23 cellular contexts compared by ENCODE assay signal in the genomic region with DNA sequence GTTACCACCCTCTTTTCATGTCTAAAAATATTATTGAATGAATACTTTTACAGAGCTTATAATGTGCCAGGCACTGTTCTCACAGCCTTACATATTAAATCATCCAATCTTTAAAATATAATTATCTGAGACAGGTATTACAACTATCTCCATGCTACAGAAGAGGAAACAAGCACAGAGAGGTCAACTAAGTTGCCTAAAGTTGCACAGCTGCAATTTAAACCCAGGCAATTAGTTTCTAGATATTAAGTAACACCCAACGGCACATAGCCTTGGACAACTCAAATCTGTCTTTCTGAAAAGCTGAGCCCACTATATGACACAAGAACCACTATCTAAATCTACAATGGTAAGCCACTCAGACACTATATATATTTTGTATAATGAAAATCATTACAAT.
A peak's percentile ranks its signal among the peaks of the same experiment; 100 is the strongest.
DNase-seq lines count a peak whose midpoint lies in the region; ATAC-seq, FAIRE-seq and TF ChIP-seq lines count a peak whose summit lies in the region.
"Had no signal": no experiment of that assay in that cellular context is flagged by ENCODE, and none has a peak within 500 bp of the region (broad histone marks: within the 10 kb centered on the region; RNA-seq: fewer than 3 reads in every experiment).

No MANE protein-coding gene starts in this region.

- CTCF ChIA-PET in K562 (lab: Yijun Ruan, JAX; ENCODE audit: low intra/inter-chr PET ratio), result no interaction called here

- no peaks in the 10 kb centered on the region for H3K27me3 ChIP-seq in heart right ventricle
- H3K27me3 ChIP-seq in right cardiac atrium (ENCODE audit: control insufficient read depth, insufficient read depth), result no peaks in the 10 kb centered on the region
- no peaks in the 10 kb centered on the region for H3K27me3 ChIP-seq in K562 (ENCODE audit: control insufficient read depth in 2 of 2, insufficient read depth in 2 of 2, low read length in 2 of 2)
- H3K27me3 ChIP-seq in mucosa of rectum (ENCODE audit: control insufficient read depth in 2 of 2, insufficient read depth in 2 of 2, low read length in 2 of 2), result no peaks in the 10 kb centered on the region
- H3K27me3 ChIP-seq: BLaER1 had no signal

- no peaks in the 10 kb centered on the region for H3K79me2 ChIP-seq in K562 (ENCODE audit: control insufficient read depth, insufficient read depth, low read length)

- DNase-seq in heart right ventricle (no peak), right cardiac atrium (no peak), K562 (ENCODE audit: extremely low read depth in 1 of 4, low spot score in 3 of 4) (no peak), LoVo (ENCODE audit: low spot score) (no peak), NCI-H1417 (lab: John Stamatoyannopoulos, UW) (no peak)
- no peak for DNase-seq in activated CD8-positive, alpha-beta memory T cell treated with anti-CD3 and anti-CD28 coated beads for 24 hours
- DNase-seq: Caco-2; CD4-positive, CD25-positive, alpha-beta regulatory T cell; CD8-positive, alpha-beta T cell; DMS153; DMS79; EL; GDM1; H9; HFFc6 had no signal

- H4K20me1 ChIP-seq in K562 (replicated peaks; ENCODE audit: control insufficient read depth, insufficient read depth, low read length), result no peaks in the 10 kb centered on the region
- H4K20me1 ChIP-seq: BLaER1 had no signal

- H3K9ac ChIP-seq in K562 (ENCODE audit: insufficient read depth in 1 of 2, low read depth in 2 of 2, low read length in 2 of 2) (no peak overlapping the region), mucosa of rectum (ENCODE audit: low read depth in 1 of 2, low read length in 2 of 2) (no peak overlapping the region)
- H3K9ac ChIP-seq: BLaER1 had no signal

- H3K27ac ChIP-seq in heart right ventricle, result peak overlapping the region in 6 of 10 donors; percentile 4 to 68 (median 52)
- H3K27ac ChIP-seq in right cardiac atrium (ENCODE audit: low read length), result no peak overlapping the region
- no peak overlapping the region for H3K27ac ChIP-seq in K562 (ENCODE audit: extremely low read depth, low read depth, low read length)
- peak overlapping the region; percentile 52 to 71 for H3K27ac ChIP-seq in mucosa of rectum (ENCODE audit: low read depth in 2 of 2, low read length in 2 of 2)
- H3K27ac ChIP-seq: 22Rv1, BLaER1, C4-2B had no signal

- H3K36me3 ChIP-seq in heart right ventricle (no peaks in the 10 kb centered on the region), K562 (ENCODE audit: control insufficient read depth, insufficient read depth, low read length) (no peaks in the 10 kb centered on the region), mucosa of rectum (ENCODE audit: control insufficient read depth in 2 of 2, insufficient read depth in 2 of 2, low read length in 2 of 2) (no peaks in the 10 kb centered on the region)
- H3K36me3 ChIP-seq: BLaER1 had no signal

- peak overlapping the region in 1 of 10 donors; percentile 29 for H3K4me3 ChIP-seq in heart right ventricle
- no peak overlapping the region for H3K4me3 ChIP-seq in right cardiac atrium (ENCODE audit: low read length)
- H3K4me3 ChIP-seq in K562, result no peak overlapping the region
- H3K4me3 ChIP-seq in mucosa of rectum (ENCODE audit: low read length in 2 of 2), result no peak overlapping the region
- H3K4me3 ChIP-seq: BLaER1, GM12878, GM23338 had no signal

- no TSS peak for BruUV-seq in K562 (replicated peaks; lab: Mats Ljungman, UMichigan)

- TF ChIP-seq RAD21 in K562 (CRISPR knock-in tag; conservative IDR thresholded peaks at IDR 0.05 in 1 of 2, IDR thresholded peaks at IDR 0.05 in 1 of 2), result no peak

- no peak for ATAC-seq in heart right ventricle
- ATAC-seq in right cardiac atrium, result no peak
- no peak for ATAC-seq in K562
- ATAC-seq: CD8-positive, alpha-beta T cell; GM12878; GM23338; HCT116 had no signal

- TF ChIP-seq POLR2A in K562 (conservative IDR thresholded peaks at IDR 0.05), result no peak

- FAIRE-seq in K562 (lab: Jason Lieb, UNC), result no peak
- FAIRE-seq: A204.1 had no signal

- H3K9me3 ChIP-seq in heart right ventricle, result no peaks in the 10 kb centered on the region
- no peaks in the 10 kb centered on the region for H3K9me3 ChIP-seq in right cardiac atrium (ENCODE audit: control insufficient read depth, low read length)
- no peaks in the 10 kb centered on the region for H3K9me3 ChIP-seq in K562 (replicated peaks; ENCODE audit: control insufficient read depth, insufficient read depth, low read depth, low read length)
- H3K9me3 ChIP-seq in mucosa of rectum (ENCODE audit: control insufficient read depth in 2 of 2, low read length in 2 of 2), result no peaks in the 10 kb centered on the region
- H3K9me3 ChIP-seq: BLaER1, Caco-2 had no signal

- in situ Hi-C loops in K562 (cut with MboI), result loop anchor here (10.0 kb wide), 1 partner anchor 92 kb away; a partner anchor contains a TSS

- H2AFZ ChIP-seq in K562 (ENCODE audit: low read depth, low read length), result no peak overlapping the region
- H2AFZ ChIP-seq: GM23338 had no signal

- H3K4me1 ChIP-seq in heart right ventricle, result peaks cover 7 to 32% (median 23%) of the 10 kb centered on the region in 9 donors
- peaks cover 4% of the 10 kb centered on the region for H3K4me1 ChIP-seq in right cardiac atrium (ENCODE audit: control insufficient read depth, insufficient read depth, low read length)
- no peaks in the 10 kb centered on the region; a peak in 1 of 5 replicates for H3K4me1 ChIP-seq in K562 (replicated peaks in 1 of 2; ENCODE audit: control insufficient read depth in 2 of 2, insufficient read depth in 2 of 2, low read length in 2 of 2)
- peaks cover 17 to 38% of the 10 kb centered on the region in 2 donors for H3K4me1 ChIP-seq in mucosa of rectum (ENCODE audit: control insufficient read depth in 2 of 2, insufficient read depth in 2 of 2, low read length in 2 of 2)
- H3K4me1 ChIP-seq: Caco-2 had no signal

- intact Hi-C loops in heart right ventricle (cut with DNase I), result loop anchor here in 4 of 10 donors (5.0 to 10.0 kb wide), 4 partner anchors 39 to 212 kb away; a partner anchor contains a TSS
- intact Hi-C loops in right cardiac atrium (cut with DNase I), result loop anchor here in 1 of 4 donors (5.0 kb wide), 1 partner anchor 94 kb away; a partner anchor contains a TSS
- intact Hi-C loops in K562 (cut with micrococcal nuclease), result no loop called here

- no peak for TF ChIP-seq EP300 in K562 (IDR thresholded peaks at IDR 0.05; ENCODE audit: low read length)

- H3K4me2 ChIP-seq in K562 (ENCODE audit: insufficient read depth, low read length), result no peak overlapping the region
- H3K4me2 ChIP-seq: BLaER1, GM23338 had no signal

- WGBS in heart right ventricle, 2 donors, result 86 to 96% methylated on average over 1 of the region's 1 CpG
- 85% methylated on average over 1 of the region's 1 CpG for WGBS in right cardiac atrium
- WGBS in K562 (ENCODE audit: insufficient coverage, low coverage, missing lambda C conversion rate), result 64% methylated on average over 1 of the region's 1 CpG

- no peak for TF ChIP-seq CTCF in heart right ventricle (IDR thresholded peaks at IDR 0.05)
- TF ChIP-seq CTCF in K562 (IDR thresholded peaks at IDR 0.05 in 2 of 3, conservative IDR thresholded peaks at IDR 0.05 in 1 of 3; ENCODE audit: insufficient read depth in 2 of 3, low read depth in 1 of 3, low read length in 3 of 3), result no peak

- POLR2A ChIA-PET in K562 (lab: Yijun Ruan, JAX), result interaction anchor here (0.5 kb wide), 1 partner anchor 52 kb away, joined by 3 read pairs; no protein-coding TSS in a partner anchor

- H3K9me1 ChIP-seq in K562 (ENCODE audit: control insufficient read depth, insufficient read depth, low read length), result no peaks in the 10 kb centered on the region

TF ChIP-seq in K562, 482 proteins besides CTCF, POLR2A, EP300 and RAD21 (continues in another document):
- TF ChIP-seq HMG20A (CRISPR knock-in tag; conservative IDR thresholded peaks at IDR 0.05) (no peak), SAP30 (IDR thresholded peaks at IDR 0.05; ENCODE audit: borderline replicate concordance, insufficient read depth, low read depth, low read length, poor library complexity, severe bottlenecking) (no peak), NUFIP1 (IDR thresholded peaks at IDR 0.05; ENCODE audit: partially characterized antibody) (no peak), RBM25 (IDR thresholded peaks at IDR 0.05; ENCODE audit: low read depth, low read length, severe bottlenecking) (peak; percentile 72), ZNF121 (CRISPR knock-in tag; conservative IDR thresholded peaks at IDR 0.05) (no peak), ZNF77 (CRISPR knock-in tag; IDR thresholded peaks at IDR 0.05) (no peak), KDM1A (IDR thresholded peaks at IDR 0.05) (0 out of 4 replicates have a peak, but pooled peaks of 1 of the 2 experiments have one; percentile 8), KDM2B (CRISPR knock-in tag; IDR thresholded peaks at IDR 0.05) (no peak), TCF3 (CRISPR knock-in tag; IDR thresholded peaks at IDR 0.05) (no peak), NR2F6 (CRISPR knock-in tag; IDR thresholded peaks at IDR 0.05) (no peak), ZNF57 (CRISPR knock-in tag; IDR thresholded peaks at IDR 0.05) (no peak), HDAC2 (IDR thresholded peaks at IDR 0.05) (no peak), FOXJ2 (tag; IDR thresholded peaks at IDR 0.05) (no peak), ZNF507 (tag; conservative IDR thresholded peaks at IDR 0.05) (no peak), RUNX1 (IDR thresholded peaks at IDR 0.05; ENCODE audit: low read depth) (no peak), ZNF778 (CRISPR knock-in tag; IDR thresholded peaks at IDR 0.05) (no peak)
- TF ChIP-seq, protein P1, sequence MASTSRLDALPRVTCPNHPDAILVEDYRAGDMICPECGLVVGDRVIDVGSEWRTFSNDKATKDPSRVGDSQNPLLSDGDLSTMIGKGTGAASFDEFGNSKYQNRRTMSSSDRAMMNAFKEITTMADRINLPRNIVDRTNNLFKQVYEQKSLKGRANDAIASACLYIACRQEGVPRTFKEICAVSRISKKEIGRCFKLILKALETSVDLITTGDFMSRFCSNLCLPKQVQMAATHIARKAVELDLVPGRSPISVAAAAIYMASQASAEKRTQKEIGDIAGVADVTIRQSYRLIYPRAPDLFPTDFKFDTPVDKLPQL (IDR thresholded peaks at IDR 0.05; ENCODE audit: extremely low read depth, insufficient read length), result no peak
- TF ChIP-seq, protein P2, sequence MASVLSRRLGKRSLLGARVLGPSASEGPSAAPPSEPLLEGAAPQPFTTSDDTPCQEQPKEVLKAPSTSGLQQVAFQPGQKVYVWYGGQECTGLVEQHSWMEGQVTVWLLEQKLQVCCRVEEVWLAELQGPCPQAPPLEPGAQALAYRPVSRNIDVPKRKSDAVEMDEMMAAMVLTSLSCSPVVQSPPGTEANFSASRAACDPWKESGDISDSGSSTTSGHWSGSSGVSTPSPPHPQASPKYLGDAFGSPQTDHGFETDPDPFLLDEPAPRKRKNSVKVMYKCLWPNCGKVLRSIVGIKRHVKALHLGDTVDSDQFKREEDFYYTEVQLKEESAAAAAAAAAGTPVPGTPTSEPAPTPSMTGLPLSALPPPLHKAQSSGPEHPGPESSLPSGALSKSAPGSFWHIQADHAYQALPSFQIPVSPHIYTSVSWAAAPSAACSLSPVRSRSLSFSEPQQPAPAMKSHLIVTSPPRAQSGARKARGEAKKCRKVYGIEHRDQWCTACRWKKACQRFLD (CRISPR knock-in tag; IDR thresholded peaks at IDR 0.05), result no peak

Comparison
In these comparisons a context has a peak if more than half of its experiments do, and no peak if none do; other contexts are left out.
1. H3K27ac ChIP-seq: peak in heart right ventricle (6 of 10) and mucosa of rectum (2 of 2); none in right cardiac atrium (single experiment) and K562 (single experiment).